In genomic region chr2:50613161-50613560, GRCh38 we compare ENCODE assay signal across 13 cellular contexts.
A peak's percentile ranks its signal among the peaks of the same experiment; 100 is the strongest.
DNase-seq lines count a peak whose midpoint lies in the region; ATAC-seq and TF ChIP-seq lines count a peak whose summit lies in the region.
"Had no signal": no experiment of that assay in that cellular context is flagged by ENCODE, and none has a peak within 500 bp of the region (broad histone marks: within the 10 kb centered on the region; RNA-seq: fewer than 3 reads in every experiment).

No MANE protein-coding gene starts in this region.

- POLR2A ChIA-PET in activated CD4-positive, alpha-beta memory T cell treated with anti-CD3 and anti-CD28 coated beads for 36 hours (lab: Charles Lee), result no interaction called here
- POLR2A ChIA-PET in WTC11 (lab: Charles Lee), result no interaction called here

- no peak overlapping the region for H3K56ac ChIP-seq in mesendoderm (ENCODE audit: low read length)

- no peak overlapping the region for H2AFZ ChIP-seq in fibroblast of lung (ENCODE audit: low read length)

- no peaks in the 10 kb centered on the region for H3K36me3 ChIP-seq in fibroblast of lung (ENCODE audit: control insufficient read depth, insufficient read depth, low read length)
- no peaks in the 10 kb centered on the region for H3K36me3 ChIP-seq in mesendoderm (ENCODE audit: control insufficient read depth, insufficient read depth, low read length)

- CTCF ChIA-PET in activated CD4-positive, alpha-beta memory T cell treated with anti-CD3 and anti-CD28 coated beads for 36 hours (lab: Charles Lee), result no interaction called here
- CTCF ChIA-PET in WTC11 (lab: Charles Lee), result interaction anchor here (0.5 kb wide), 1 partner anchor 630 kb away, joined by 3 read pairs; no protein-coding TSS in a partner anchor

- no peaks in the 10 kb centered on the region for H3K4me1 Mint-ChIP-seq in activated CD4-positive, alpha-beta memory T cell treated with anti-CD3 and anti-CD28 coated beads for 36 hours (ENCODE audit: low read depth)
- H3K4me1 Mint-ChIP-seq in WTC11, result peaks cover 31% of the 10 kb centered on the region

- no peaks in the 10 kb centered on the region for H3K27me3 Mint-ChIP-seq in activated CD4-positive, alpha-beta memory T cell treated with anti-CD3 and anti-CD28 coated beads for 36 hours
- H3K27me3 Mint-ChIP-seq in WTC11 (ENCODE audit: low read depth), result peaks cover 16% of the 10 kb centered on the region
- H3K27me3 Mint-ChIP-seq: CD4-positive, CD25-positive, alpha-beta regulatory T cell had no signal

- no peak overlapping the region for H3K4ac ChIP-seq in mesendoderm (ENCODE audit: low read depth, low read length)

- no peaks in the 10 kb centered on the region for H4K20me1 ChIP-seq in fibroblast of lung (ENCODE audit: control insufficient read depth, extremely low read depth, insufficient read depth, low read length)

- no peak overlapping the region for H3K4me3 Mint-ChIP-seq in activated CD4-positive, alpha-beta memory T cell treated with anti-CD3 and anti-CD28 coated beads for 36 hours
- H3K4me3 Mint-ChIP-seq in WTC11, result no peak overlapping the region
- H3K4me3 Mint-ChIP-seq: CD4-positive, CD25-positive, alpha-beta regulatory T cell; H9 had no signal

- intact Hi-C loops in activated CD4-positive, alpha-beta memory T cell treated with anti-CD3 and anti-CD28 coated beads for 36 hours (cut with micrococcal nuclease), result no loop called here

- H3K9ac ChIP-seq in fibroblast of lung (ENCODE audit: insufficient read depth, low read length) (no peak overlapping the region), mesendoderm (ENCODE audit: low read length) (no peak overlapping the region)

- WGBS in mesendoderm (ENCODE audit: extremely low coverage, insufficient coverage, low lambda C conversion rate), result no CpG with 5 or more reads among the region's 1 CpG

- ATAC-seq in HG03442 (IDR thresholded peaks at IDR 0.05; ENCODE audit: unreplicated experiment) (no peak), WTC11 (no peak)

- H3K4me1 ChIP-seq in fibroblast of lung (ENCODE audit: control insufficient read depth, extremely low read depth, insufficient read depth, low read length) (no peaks in the 10 kb centered on the region), mesendoderm (ENCODE audit: control insufficient read depth, low read depth, low read length) (no peaks in the 10 kb centered on the region)

- no peak overlapping the region for H4K5ac ChIP-seq in mesendoderm (ENCODE audit: low read length)

- DNase-seq in HT1080 (ENCODE audit: low read depth) (peak; percentile 22), astrocyte of the hippocampus (ENCODE audit: low read depth, low spot score) (peak; percentile 15), fibroblast of lung (ENCODE audit: low read depth in 2 of 2) (peak; percentile 10 to 69), mesendoderm (no peak), WTC11 (ENCODE audit: low spot score) (no peak), NCI-H510A treated with DMSO at 0.1 percent for 48 hours (lab: John Stamatoyannopoulos, UW) (no peak)
- DNase-seq in activated CD4-positive, alpha-beta memory T cell treated with anti-CD3 and anti-CD28 coated beads for 36 hours, result no peak
- DNase-seq: CD4-positive, CD25-positive, alpha-beta regulatory T cell; DMS79; H9; NCI-H2227 treated with DMSO at 0.1 percent for 48 hours; NCI-H526 had no signal

- no peak overlapping the region for H3K23ac ChIP-seq in mesendoderm (ENCODE audit: low read length)

- H2BK5ac ChIP-seq in mesendoderm (ENCODE audit: low read length), result no peak overlapping the region

- H3K18ac ChIP-seq in mesendoderm (ENCODE audit: low read length), result no peak overlapping the region

- no peak overlapping the region for H2AK5ac ChIP-seq in mesendoderm (ENCODE audit: low read length)

- peak overlapping the region; percentile 28 for H4K8ac ChIP-seq in mesendoderm (ENCODE audit: low read depth, low read length)

- no peaks in the 10 kb centered on the region for H3K9me3 Mint-ChIP-seq in activated CD4-positive, alpha-beta memory T cell treated with anti-CD3 and anti-CD28 coated beads for 36 hours
- H3K9me3 Mint-ChIP-seq in WTC11, result no peaks in the 10 kb centered on the region
- H3K9me3 Mint-ChIP-seq: H9 had no signal

- H3K79me2 ChIP-seq in fibroblast of lung (ENCODE audit: control insufficient read depth, insufficient read depth, low read length) (no peaks in the 10 kb centered on the region), mesendoderm (ENCODE audit: control insufficient read depth, insufficient read depth, low read length) (no peaks in the 10 kb centered on the region)

- H2BK15ac ChIP-seq in mesendoderm (replicated peaks; ENCODE audit: low read depth), result no peak overlapping the region

- no peaks in the 10 kb centered on the region for H3K79me1 ChIP-seq in mesendoderm (ENCODE audit: low read length)

- no peaks in the 10 kb centered on the region for H3K36me3 Mint-ChIP-seq in activated CD4-positive, alpha-beta memory T cell treated with anti-CD3 and anti-CD28 coated beads for 36 hours
- H3K36me3 Mint-ChIP-seq in WTC11, result no peaks in the 10 kb centered on the region
- H3K36me3 Mint-ChIP-seq: CD4-positive, CD25-positive, alpha-beta regulatory T cell had no signal

- H3K9me3 ChIP-seq in fibroblast of lung (ENCODE audit: control insufficient read depth, insufficient read depth, low read depth, low read length), result no peaks in the 10 kb centered on the region

- H3K27ac Mint-ChIP-seq in activated CD4-positive, alpha-beta memory T cell treated with anti-CD3 and anti-CD28 coated beads for 36 hours, result no peak overlapping the region
- H3K27ac Mint-ChIP-seq in WTC11, result no peak overlapping the region
- H3K27ac Mint-ChIP-seq: CD4-positive, CD25-positive, alpha-beta regulatory T cell; H9 had no signal

- H3K27ac ChIP-seq in fibroblast of lung (ENCODE audit: insufficient read depth, low read length) (no peak overlapping the region), mesendoderm (ENCODE audit: low read depth, low read length) (no peak overlapping the region)

- no peak overlapping the region for H3K4me3 ChIP-seq in fibroblast of lung (replicated peaks in 1 of 4; ENCODE audit: control extremely low read depth in 1 of 4, insufficient read depth in 1 of 4, low read depth in 3 of 4, low read length in 4 of 4)
- H3K4me3 ChIP-seq in mesendoderm (ENCODE audit: low read length), result no peak overlapping the region

- TF ChIP-seq CTCF in fibroblast of lung (conservative IDR thresholded peaks at IDR 0.05 in 1 of 2, IDR thresholded peaks at IDR 0.05 in 1 of 2; ENCODE audit: low read depth in 1 of 2, low read length in 2 of 2) (no peak), WTC11 (IDR thresholded peaks at IDR 0.05) (no peak)

- H3K4me2 ChIP-seq in fibroblast of lung (ENCODE audit: extremely low read depth, insufficient read depth, low read length) (no peak overlapping the region), mesendoderm (ENCODE audit: low read length) (no peak overlapping the region)

- H3K27me3 ChIP-seq in fibroblast of lung (ENCODE audit: control insufficient read depth, insufficient read depth, low read length) (no peaks in the 10 kb centered on the region), mesendoderm (ENCODE audit: insufficient read depth, low read length, poor library complexity) (no peaks in the 10 kb centered on the region)

- H2BK120ac ChIP-seq in mesendoderm (ENCODE audit: low read depth, low read length), result no peak overlapping the region

TF ChIP-seq in WTC11, 78 proteins besides CTCF, POLR2A, EP300 and RAD21 (continues in another document):
- TF ChIP-seq CREM (CRISPR knock-in tag; IDR thresholded peaks at IDR 0.05) (no peak), E2F1 (CRISPR knock-in tag; IDR thresholded peaks at IDR 0.05) (no peak), KAT7 (CRISPR knock-in tag; IDR thresholded peaks at IDR 0.05; ENCODE audit: borderline replicate concordance) (no peak), NFATC4 (CRISPR knock-in tag; IDR thresholded peaks at IDR 0.05) (no peak), ZNF423 (CRISPR knock-in tag; IDR thresholded peaks at IDR 0.05) (no peak), ARID4B (CRISPR knock-in tag; IDR thresholded peaks at IDR 0.05; ENCODE audit: borderline replicate concordance) (no peak)

Comparison
In these comparisons a context has a peak if more than half of its experiments do, and no peak if none do; other contexts are left out.
1. DNase-seq: peak in HT1080 (single experiment), astrocyte of the hippocampus (single experiment) and fibroblast of lung (2 of 2); none in mesendoderm (single experiment), activated CD4-positive, alpha-beta memory T cell treated with anti-CD3 and anti-CD28 coated beads for 36 hours (single experiment), WTC11 (single experiment) and NCI-H510A treated with DMSO at 0.1 percent for 48 hours (single experiment).